12 cellular contexts compared by ENCODE assay signal in the genomic region with DNA sequence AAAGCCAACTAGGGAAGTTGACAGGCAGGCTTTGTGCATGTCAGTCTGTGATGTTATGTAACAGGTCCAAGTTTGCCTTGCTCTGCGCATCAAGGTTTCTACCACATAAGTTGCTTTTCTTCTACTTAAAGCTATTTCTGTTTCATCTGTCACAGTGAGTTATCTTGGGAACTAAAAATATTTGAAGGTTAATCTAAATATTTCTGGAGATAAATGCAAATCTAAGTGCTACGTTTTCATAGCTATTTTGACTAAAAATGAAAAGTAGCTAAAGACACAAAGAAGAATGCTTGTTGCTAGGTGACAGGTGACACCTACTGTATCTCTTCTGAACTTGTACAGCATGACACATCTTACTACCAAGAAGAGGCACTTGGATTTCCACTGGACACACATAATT.
DNase-seq lines count a peak whose midpoint lies in the region; ATAC-seq, FAIRE-seq and TF ChIP-seq lines count a peak whose summit lies in the region.
"Had no signal": no experiment of that assay in that cellular context is flagged by ENCODE, and none has a peak within 500 bp of the region (broad histone marks: within the 10 kb centered on the region; RNA-seq: fewer than 3 reads in every experiment).

No MANE protein-coding gene starts in this region.

- peaks cover 0 to 1% (median 0%) of the 10 kb centered on the region in 7 donors for H3K9me3 Mint-ChIP-seq in CD4-positive, CD25-positive, alpha-beta regulatory T cell

- intact Hi-C loops in transverse colon (cut with DNase I; ENCODE audit: low total_unique reads) (no loop called here), testis (cut with DNase I; ENCODE audit: low total_unique reads) (no loop called here)

- no peak for ATAC-seq in CD4-positive, CD25-positive, alpha-beta regulatory T cell (ENCODE audit: low read depth in 2 of 2)
- ATAC-seq in GM18861 (IDR thresholded peaks at IDR 0.05; ENCODE audit: unreplicated experiment) (peak; percentile 61), HG02571 (IDR thresholded peaks at IDR 0.05; ENCODE audit: unreplicated experiment) (peak; percentile 55), HG03565 (IDR thresholded peaks at IDR 0.05; ENCODE audit: unreplicated experiment) (peak; percentile 76)

- no peaks in the 10 kb centered on the region for H3K9me3 ChIP-seq in CD4-positive, CD25-positive, alpha-beta regulatory T cell (ENCODE audit: control insufficient read depth in 2 of 2, low read length in 2 of 2)
- H3K9me3 ChIP-seq in transverse colon: no peaks in the 10 kb centered on the region
- H3K9me3 ChIP-seq in testis: no peaks in the 10 kb centered on the region
- H3K9me3 ChIP-seq: prostate gland had no signal

- peaks cover 5% of the 10 kb centered on the region for H3K36me3 ChIP-seq in CD4-positive, CD25-positive, alpha-beta regulatory T cell (ENCODE audit: control insufficient read depth, insufficient read depth, low read length)
- H3K36me3 ChIP-seq in transverse colon (no peaks in the 10 kb centered on the region), testis (ENCODE audit: low read depth, missing control alignments) (no peaks in the 10 kb centered on the region)
- H3K36me3 ChIP-seq: prostate gland had no signal

- 51 to 82% methylated on average over 2 of the region's 2 CpGs for WGBS in transverse colon (ENCODE audit: low coverage in 1 of 2), 2 donors
- WGBS in testis, 2 donors: 76 to 83% methylated on average over 2 of the region's 2 CpGs

- no peak overlapping the region for H3K27ac ChIP-seq in CD4-positive, CD25-positive, alpha-beta regulatory T cell (ENCODE audit: insufficient read depth, low read length, poor library complexity, severe bottlenecking)
- H3K27ac ChIP-seq in transverse colon (no peak overlapping the region), testis (no peak overlapping the region)
- H3K27ac ChIP-seq: prostate gland had no signal

- peaks cover 12% of the 10 kb centered on the region for H3K36me3 Mint-ChIP-seq in CD4-positive, CD25-positive, alpha-beta regulatory T cell

- H3K27ac Mint-ChIP-seq in CD4-positive, CD25-positive, alpha-beta regulatory T cell: peak overlapping the region; percentile 56 to 80 (median 72)

- TF ChIP-seq POLR2A in transverse colon (IDR thresholded peaks at IDR 0.05): no peak
- no peak for TF ChIP-seq POLR2A in testis (IDR thresholded peaks at IDR 0.05)

- no peak for TF ChIP-seq EP300 in transverse colon (IDR thresholded peaks at IDR 0.05; ENCODE audit: low read depth)

- peaks cover 21 to 69% (median 56%) of the 10 kb centered on the region in 4 donors for H3K4me1 Mint-ChIP-seq in CD4-positive, CD25-positive, alpha-beta regulatory T cell

- H3K27me3 ChIP-seq in CD4-positive, CD25-positive, alpha-beta regulatory T cell (ENCODE audit: control insufficient read depth, insufficient read depth, low read length): no peaks in the 10 kb centered on the region
- H3K27me3 ChIP-seq in transverse colon (no peaks in the 10 kb centered on the region), testis (no peaks in the 10 kb centered on the region)

- in situ Hi-C loops in transverse colon (cut with MboI; ENCODE audit: low pct_ligation_motif_present in 1 of 4, low pct_unique_long_range_greater_than_20kb in 1 of 4, low sequenced_read_pairs in 3 of 4): no loop called here

- FAIRE-seq in D721Med (lab: Jason Lieb, UNC): no peak

- no peak for TF ChIP-seq CTCF in transverse colon (IDR thresholded peaks at IDR 0.05)
- no peak for TF ChIP-seq CTCF in testis (IDR thresholded peaks at IDR 0.05)
- TF ChIP-seq CTCF in D721Med (IDR thresholded peaks at IDR 0.05; ENCODE audit: insufficient read depth, missing control alignments): no peak

- peaks cover 6% of the 10 kb centered on the region for H3K4me1 ChIP-seq in CD4-positive, CD25-positive, alpha-beta regulatory T cell (ENCODE audit: control insufficient read depth, insufficient read depth, low read length, poor library complexity, severe bottlenecking)
- H3K4me1 ChIP-seq in transverse colon (no peaks in the 10 kb centered on the region), testis (no peaks in the 10 kb centered on the region)
- H3K4me1 ChIP-seq: prostate gland had no signal

- no peak overlapping the region for H3K4me3 ChIP-seq in CD4-positive, CD25-positive, alpha-beta regulatory T cell (ENCODE audit: low read depth, low read length)
- no peak overlapping the region for H3K4me3 ChIP-seq in transverse colon
- H3K4me3 ChIP-seq in testis: no peak overlapping the region
- H3K4me3 ChIP-seq: prostate gland had no signal

- H3K27me3 Mint-ChIP-seq in CD4-positive, CD25-positive, alpha-beta regulatory T cell: no peaks in the 10 kb centered on the region
- H3K27me3 Mint-ChIP-seq: B cell had no signal

- H3K4me3 Mint-ChIP-seq in CD4-positive, CD25-positive, alpha-beta regulatory T cell: no peak overlapping the region
- H3K4me3 Mint-ChIP-seq: B cell had no signal

- no peak for DNase-seq in CD4-positive, CD25-positive, alpha-beta regulatory T cell
- DNase-seq in transverse colon (no peak), testis (no peak), NCI-H187 treated with DMSO at 0.1 percent for 48 hours (lab: John Stamatoyannopoulos, UW) (no peak), D721Med (ENCODE audit: insufficient read length, low spot score) (no peak)
- DNase-seq: activated naive CD4-positive, alpha-beta T cell treated with anti-CD3 and anti-CD28 coated beads, Interleukin-2, amount 50 U/mL, for 16 hours; IMR-90 had no signal

Comparison
In these comparisons a context has a peak if more than half of its experiments do, and no peak if none do; other contexts are left out.
1. ATAC-seq: peak in GM18861 (single experiment), HG02571 (single experiment) and HG03565 (single experiment); none in CD4-positive, CD25-positive, alpha-beta regulatory T cell (0 of 2).